In the genomic region with DNA sequence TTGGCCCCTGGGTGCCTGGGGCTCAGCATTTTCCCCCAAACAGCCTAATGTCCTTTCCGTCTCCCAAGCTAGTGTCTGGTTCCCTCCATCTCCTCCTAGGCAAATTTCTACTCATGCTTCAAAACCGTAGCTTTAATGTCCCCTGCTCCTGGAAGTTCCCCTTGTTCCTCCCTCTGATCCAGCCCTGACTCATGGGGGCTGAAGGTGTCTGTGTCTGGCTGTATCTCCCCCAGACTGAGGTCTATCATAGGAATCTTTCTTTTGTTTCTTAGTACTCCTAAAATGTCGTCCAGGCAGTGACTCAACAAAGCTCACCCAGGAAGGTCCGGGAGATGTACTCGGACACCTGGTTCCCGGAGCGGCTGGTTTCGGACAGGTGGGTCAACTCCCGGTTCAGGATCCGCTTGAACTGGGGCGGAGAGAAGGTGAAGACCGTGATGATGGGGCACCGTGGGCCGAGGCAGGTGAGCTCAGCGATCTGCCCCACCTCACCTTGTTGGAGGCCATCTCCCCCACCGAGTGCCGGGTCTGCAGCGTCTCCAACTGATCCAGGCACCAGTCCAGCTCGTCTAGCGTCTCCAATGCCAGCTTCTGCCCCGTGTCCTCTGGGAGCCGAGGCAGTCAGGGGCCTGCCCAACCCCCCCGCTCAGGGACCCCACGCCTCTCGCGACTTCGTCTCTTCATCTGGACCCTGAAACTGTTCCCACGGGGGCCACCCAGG, we compare ENCODE assay signal across 22 cellular contexts. TPM values are rescaled to one million over a fixed set of nuclear protein-coding genes. Genes with fewer than 3 reads are reported as not detected.
"Had no signal": no experiment of that assay in that cellular context is flagged by ENCODE, and none has a peak within 500 bp of the region (broad histone marks: within the 10 kb centered on the region; RNA-seq: fewer than 3 reads in every experiment).

No MANE protein-coding gene starts in this region.

- ATAC-seq: activated CD8-positive, alpha-beta T cell treated with anti-CD3 and anti-CD28 coated beads, Interleukin-2, amount 10 ng/mL, durations not matched to agents 7 days and 5 days; effector memory CD8-positive, alpha-beta T cell; left ventricle myocardium superior; natural killer cell treated with Interleukin-12 subunit alpha and Interleukin-12 subunit beta and Interleukin-15 and Interleukin-18, amount 100 ng/mL, for 72 hours; right cardiac atrium; T-cell had no signal

- H3K9me3 Mint-ChIP-seq: activated T-helper 1 cell treated with anti-CD3 and anti-CD28 coated beads, Interleukin-12 subunit alpha, Interleukin-12 subunit beta, Interleukin-2, Interleukin-4 antibody, amounts not matched to agents 30 ng/mL and 10 ng/mL and 1 ng/mL, durations not matched to agents 14 hours and 24 hours and 36 hours; effector memory CD8-positive, alpha-beta T cell; natural killer cell treated with Interleukin-12 subunit alpha and Interleukin-12 subunit beta and Interleukin-15 and Interleukin-18, amount 100 ng/mL, for 72 hours; stimulated activated naive CD8-positive, alpha-beta T cell treated with anti-CD3 and anti-CD28 coated beads, Interleukin-15, Interleukin-2, amounts not matched to agents 100 ng/mL and 50 ng/mL, for 24 hours; T-cell had no signal

- H3K27me3 ChIP-seq: ascending aorta had no signal

- DNase-seq: activated CD8-positive, alpha-beta T cell treated with anti-CD3 and anti-CD28 coated beads, Interleukin-2, amount 10 ng/mL, durations not matched to agents 7 days and 5 days; activated naive CD4-positive, alpha-beta T cell treated with Interleukin-2 at 50 U/mL for 16 hours; dermis blood vessel endothelial cell; effector memory CD8-positive, alpha-beta T cell; kidney; left ventricle myocardium superior; occipital lobe; small intestine; stimulated activated CD4-positive, alpha-beta T cell treated with anti-CD3 and anti-CD28 coated beads, Interleukin-4, amount 100 ng/mL, for 4 hours; stimulated activated CD8-positive, alpha-beta memory T cell treated with anti-CD3 and anti-CD28 coated beads, Interleukin-4, amount 100 ng/mL, for 48 hours; T-helper 9 cell had no signal

- H3K4me3 Mint-ChIP-seq: activated CD8-positive, alpha-beta T cell treated with anti-CD3 and anti-CD28 coated beads, Interleukin-2, amount 10 ng/mL, durations not matched to agents 7 days and 5 days; activated T-helper 1 cell treated with anti-CD3 and anti-CD28 coated beads, Interleukin-12 subunit alpha, Interleukin-12 subunit beta, Interleukin-2, Interleukin-4 antibody, amounts not matched to agents 30 ng/mL and 10 ng/mL and 1 ng/mL, durations not matched to agents 14 hours and 24 hours and 36 hours; effector memory CD8-positive, alpha-beta T cell; natural killer cell treated with Interleukin-12 subunit alpha and Interleukin-12 subunit beta and Interleukin-15 and Interleukin-18, amount 100 ng/mL, for 72 hours; stimulated activated naive CD8-positive, alpha-beta T cell treated with anti-CD3 and anti-CD28 coated beads, Interleukin-15, Interleukin-2, amounts not matched to agents 100 ng/mL and 50 ng/mL, for 24 hours; T-cell had no signal

- H3K4me3 ChIP-seq: ascending aorta, suprapubic skin had no signal

- H3K36me3 ChIP-seq: ascending aorta, suprapubic skin had no signal

- H3K27ac ChIP-seq: ascending aorta, epithelial cell of prostate, suprapubic skin had no signal

- H3K27ac Mint-ChIP-seq: activated CD8-positive, alpha-beta T cell treated with anti-CD3 and anti-CD28 coated beads, Interleukin-2, amount 10 ng/mL, durations not matched to agents 7 days and 5 days; activated T-helper 1 cell treated with anti-CD3 and anti-CD28 coated beads, Interleukin-12 subunit alpha, Interleukin-12 subunit beta, Interleukin-2, Interleukin-4 antibody, amounts not matched to agents 30 ng/mL and 10 ng/mL and 1 ng/mL, durations not matched to agents 14 hours and 24 hours and 36 hours; effector memory CD8-positive, alpha-beta T cell; natural killer cell treated with Interleukin-12 subunit alpha and Interleukin-12 subunit beta and Interleukin-15 and Interleukin-18, amount 100 ng/mL, for 72 hours; progenitor cell of endocrine pancreas; stimulated activated naive CD8-positive, alpha-beta T cell treated with anti-CD3 and anti-CD28 coated beads, Interleukin-15, Interleukin-2, amounts not matched to agents 100 ng/mL and 50 ng/mL, for 24 hours; T-cell had no signal

- H3K36me3 Mint-ChIP-seq: natural killer cell treated with Interleukin-12 subunit alpha and Interleukin-12 subunit beta and Interleukin-15 and Interleukin-18, amount 100 ng/mL, for 72 hours; T-cell had no signal

- H3K9me3 ChIP-seq: ascending aorta, suprapubic skin had no signal

RNA-seq across cellular contexts. Expression of a gene that starts 6.2 kb away (rescaled TPM):
- total RNA-seq: activated T-helper 1 cell treated with anti-CD3 and anti-CD28 coated beads, Interleukin-12 subunit alpha, Interleukin-12 subunit beta, Interleukin-2, Interleukin-4 antibody, amounts not matched to agents 30 ng/mL and 10 ng/mL and 1 ng/mL, durations not matched to agents 14 hours and 24 hours and 36 hours; ascending aorta; mesenteric fat pad; T-cell had no signal

RNA-seq across cellular contexts. Expression of a gene that starts 46.5 kb away (rescaled TPM):
- total RNA-seq: progenitor cell of endocrine pancreas had no signal

RNA-seq across cellular contexts. Expression of a gene that starts 54.2 kb away (rescaled TPM):
- total RNA-seq: bronchial epithelial cell had no signal
